In genomic region chr12:49567302-49567610, GRCh38 we compare ENCODE assay signal across 8 cellular contexts. TPM values are rescaled to one million over a fixed set of nuclear protein-coding genes. Genes with fewer than 3 reads are reported as not detected.
DNase-seq lines count a peak whose midpoint lies in the region; ATAC-seq and TF ChIP-seq lines count a peak whose summit lies in the region.

No MANE protein-coding gene starts in this region.

- H3K27ac Mint-ChIP-seq in CD8-positive, alpha-beta T cell, result peak overlapping the region; percentile 100
- peak overlapping the region; percentile 96 to 100 for H3K27ac Mint-ChIP-seq in activated naive CD4-positive, alpha-beta T cell treated with anti-CD3 and anti-CD28 coated beads, Interleukin-2, amount 50 U/mL, for 72 hours

- peaks cover 63% of the 10 kb centered on the region for H3K4me1 Mint-ChIP-seq in CD8-positive, alpha-beta T cell (ENCODE audit: low read depth)

- CTCF ChIA-PET in CD8-positive, alpha-beta T cell (lab: Charles Lee), result interaction anchor here (0.7 to 6.3 kb wide), 7 partner anchors 9 to 496 kb away, joined by 3 to 41 read pairs (median 4); partner anchors contain the start of gene KCNH3

- H3K4me3 Mint-ChIP-seq in CD8-positive, alpha-beta T cell, result peak overlapping the region; percentile 99

- TF ChIP-seq CTCF in CD8-positive, alpha-beta T cell (IDR thresholded peaks at IDR 0.05), result no peak

- no peaks in the 10 kb centered on the region for H3K9me3 Mint-ChIP-seq in CD8-positive, alpha-beta T cell
- no peaks in the 10 kb centered on the region for H3K9me3 Mint-ChIP-seq in activated naive CD4-positive, alpha-beta T cell treated with anti-CD3 and anti-CD28 coated beads, Interleukin-2, amount 50 U/mL, for 72 hours

- intact Hi-C loops in CD8-positive, alpha-beta T cell (cut with DNase I, micrococcal nuclease), result loop anchor here in 1 of 2 experiments (5.0 kb wide), 1 partner anchor 175 kb away; the partner anchor contains the start of gene TMBIM6

- peak overlapping the region; percentile 89 for H3K4me3 ChIP-seq in CD8-positive, alpha-beta T cell (ENCODE audit: low read depth, low read length)
- H3K4me3 ChIP-seq in iPS-18c (ENCODE audit: insufficient read depth, low read depth, low read length), result peak overlapping the region; percentile 71
- peak overlapping the region; percentile 77 to 100 (median 97) for H3K4me3 ChIP-seq in subcutaneous abdominal adipose tissue (ENCODE audit: low read depth in 1 of 5, low read length in 5 of 5)

- H3K27me3 Mint-ChIP-seq in CD8-positive, alpha-beta T cell (ENCODE audit: low read depth), result no peaks in the 10 kb centered on the region

- peaks cover 52% of the 10 kb centered on the region for H3K36me3 Mint-ChIP-seq in CD8-positive, alpha-beta T cell
- H3K36me3 Mint-ChIP-seq in activated naive CD4-positive, alpha-beta T cell treated with anti-CD3 and anti-CD28 coated beads, Interleukin-2, amount 50 U/mL, for 72 hours, result peaks cover 16 to 17% of the 10 kb centered on the region in 2 donors

- peak; percentile 9 for ATAC-seq in CD8-positive, alpha-beta T cell
- peak; percentile 19 for ATAC-seq in HG02678 (IDR thresholded peaks at IDR 0.05; ENCODE audit: unreplicated experiment)
- peak; percentile 7 to 17 for ATAC-seq in activated naive CD4-positive, alpha-beta T cell treated with anti-CD3 and anti-CD28 coated beads, Interleukin-2, amount 50 U/mL, for 72 hours
- no peak for ATAC-seq in HG02571 (IDR thresholded peaks at IDR 0.05; ENCODE audit: unreplicated experiment)

- POLR2A ChIA-PET in CD8-positive, alpha-beta T cell (lab: Charles Lee), result interaction anchor here (0.7 to 1.4 kb wide), 8 partner anchors 14 to 201 kb away, joined by 3 to 8 read pairs (median 4); partner anchors contain the start of genes PRPF40B and TMBIM6

- peaks cover 9% of the 10 kb centered on the region for H3K36me3 ChIP-seq in CD8-positive, alpha-beta T cell (ENCODE audit: insufficient read depth, low read length)
- H3K36me3 ChIP-seq in subcutaneous abdominal adipose tissue (ENCODE audit: control insufficient read depth in 5 of 5, insufficient read depth in 5 of 5, low read length in 5 of 5), result peaks cover 4 to 35% (median 31%) of the 10 kb centered on the region in 5 donors

- H3K4me1 ChIP-seq in CD8-positive, alpha-beta T cell (ENCODE audit: insufficient read depth, low read length), result peaks cover 59% of the 10 kb centered on the region
- peaks cover 4 to 26% (median 24%) of the 10 kb centered on the region in 5 donors for H3K4me1 ChIP-seq in subcutaneous abdominal adipose tissue (ENCODE audit: control insufficient read depth in 5 of 5, insufficient read depth in 5 of 5, low read length in 5 of 5)

- no peak for DNase-seq in CD8-positive, alpha-beta T cell
- no peak for DNase-seq in activated naive CD4-positive, alpha-beta T cell treated with anti-CD3 and anti-CD28 coated beads, Interleukin-2, amount 50 U/mL, for 72 hours (ENCODE audit: low spot score in 2 of 2)
- DNase-seq in mucosa of gallbladder (ENCODE audit: low spot score) (no peak), NCI-H2029 (lab: John Stamatoyannopoulos, UW) (no peak)

- H3K27ac ChIP-seq in CD8-positive, alpha-beta T cell (ENCODE audit: low read depth, low read length), result peak overlapping the region; percentile 93
- peak overlapping the region; percentile 97 for H3K27ac ChIP-seq in subcutaneous abdominal adipose tissue (ENCODE audit: low read depth, low read length)

- H3K9me3 ChIP-seq in CD8-positive, alpha-beta T cell (ENCODE audit: low read length), result no peaks in the 10 kb centered on the region
- H3K9me3 ChIP-seq in iPS-18c (ENCODE audit: control insufficient read depth, insufficient read depth, low read length) (no peaks in the 10 kb centered on the region), subcutaneous abdominal adipose tissue (ENCODE audit: control insufficient read depth in 5 of 5, low read length in 5 of 5) (no peaks in the 10 kb centered on the region)

- H3K9ac ChIP-seq in subcutaneous abdominal adipose tissue (ENCODE audit: low read length in 5 of 5), result peak overlapping the region; percentile 69 to 97 (median 95)

- H3K27me3 ChIP-seq in CD8-positive, alpha-beta T cell (ENCODE audit: insufficient read depth, low read length), result no peaks in the 10 kb centered on the region
- no peaks in the 10 kb centered on the region for H3K27me3 ChIP-seq in subcutaneous abdominal adipose tissue (ENCODE audit: control insufficient read depth in 5 of 5, insufficient read depth in 4 of 5, low read length in 5 of 5)

RNA-seq across cellular contexts. Expression of gene MCRS1, which starts 0.7 kb away (rescaled TPM):
- total RNA-seq in CD8-positive, alpha-beta T cell, result 10 to 100 TPM; 63.7 to 70.9 TPM
- 10 to 100 TPM; 62.8 to 70.5 TPM for total RNA-seq in activated naive CD4-positive, alpha-beta T cell treated with anti-CD3 and anti-CD28 coated beads, Interleukin-2, amount 50 U/mL, for 72 hours
- total RNA-seq in mucosa of gallbladder, result 64.5 TPM

RNA-seq across cellular contexts. Expression of gene KCNH3, which starts 28.4 kb away (rescaled TPM):
- 1 to 10 TPM; 3.1 to 3.5 TPM for total RNA-seq in CD8-positive, alpha-beta T cell
- 1 to 10 TPM in 1 of 2 donors, under 1 TPM in 1; 0.39 to 6.3 TPM for total RNA-seq in activated naive CD4-positive, alpha-beta T cell treated with anti-CD3 and anti-CD28 coated beads, Interleukin-2, amount 50 U/mL, for 72 hours
- total RNA-seq in mucosa of gallbladder, result 22.6 TPM

RNA-seq across cellular contexts. Expression of gene FAM186B, which starts 38.2 kb away (rescaled TPM):
- 1 to 10 TPM in 1 of 2 experiments, under 1 TPM in 1; 0.50 to 1.0 TPM for total RNA-seq in CD8-positive, alpha-beta T cell
- total RNA-seq in activated naive CD4-positive, alpha-beta T cell treated with anti-CD3 and anti-CD28 coated beads, Interleukin-2, amount 50 U/mL, for 72 hours, result under 1 TPM; 0.16 to 0.18 TPM
- total RNA-seq in mucosa of gallbladder, result 0.32 TPM

RNA-seq across cellular contexts. Expression of gene PRPF40B, which starts 56.1 kb away (rescaled TPM):
- total RNA-seq in CD8-positive, alpha-beta T cell, result 1 to 10 TPM; 3.4 to 4.2 TPM
- 10 to 100 TPM in 1 of 2 donors, 1 to 10 TPM in 1; 5.1 to 10.1 TPM for total RNA-seq in activated naive CD4-positive, alpha-beta T cell treated with anti-CD3 and anti-CD28 coated beads, Interleukin-2, amount 50 U/mL, for 72 hours
- total RNA-seq in mucosa of gallbladder, result 33.4 TPM
